In the genomic region with DNA sequence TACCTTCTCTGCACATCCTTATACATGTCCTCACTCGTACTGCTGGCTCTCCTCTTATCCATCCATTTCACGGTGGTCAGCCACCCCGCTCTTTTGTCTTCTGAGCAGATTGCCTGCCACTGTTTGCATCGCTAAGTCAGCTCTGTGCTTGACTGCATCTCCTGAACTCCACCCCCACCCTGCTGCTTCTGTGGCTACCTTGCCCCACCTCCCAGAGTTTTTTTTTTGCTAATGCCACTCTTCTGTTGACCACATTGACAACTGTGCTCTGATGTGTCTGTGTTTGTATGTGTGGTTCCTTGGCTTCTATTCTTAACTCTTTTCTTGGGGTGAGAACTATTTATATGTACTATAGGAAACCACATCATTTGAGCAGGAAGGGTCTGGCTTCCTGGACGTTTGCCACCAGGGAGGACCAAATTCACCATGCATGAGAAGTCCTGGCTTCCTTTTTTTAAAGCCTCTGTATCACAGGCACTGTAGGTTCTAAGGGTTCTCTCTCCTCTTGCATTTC, we compare ENCODE assay signal across 7 cellular contexts. TPM values are rescaled to one million over a fixed set of nuclear protein-coding genes. Genes with fewer than 3 reads are reported as not detected.
DNase-seq lines count a peak whose midpoint lies in the region; ATAC-seq, FAIRE-seq and TF ChIP-seq lines count a peak whose summit lies in the region.

No MANE protein-coding gene starts in this region.

- H4K20me1 ChIP-seq in Loucy (ENCODE audit: insufficient read depth, low read length, poor library complexity, severe bottlenecking) (no peaks in the 10 kb centered on the region), endothelial cell of umbilical vein (replicated peaks; ENCODE audit: control insufficient read depth, extremely low read depth, insufficient read depth, low read length) (no peaks in the 10 kb centered on the region), GM23248 (ENCODE audit: insufficient read depth) (no peaks in the 10 kb centered on the region)

- intact Hi-C loops in endothelial cell of umbilical vein (cut with micrococcal nuclease), result loop anchor here (1.0 to 2.0 kb wide), 2 partner anchors 25 to 29 kb away; no protein-coding TSS in a partner anchor

- in situ Hi-C loops in GM23248 (cut with MboI), result no loop called here

- no peaks in the 10 kb centered on the region for H3K9me3 ChIP-seq in Loucy (ENCODE audit: insufficient read depth, low read depth, low read length)
- no peaks in the 10 kb centered on the region for H3K9me3 ChIP-seq in endothelial cell of umbilical vein (replicated peaks; ENCODE audit: control insufficient read depth, insufficient read depth, low read length)
- H3K9me3 ChIP-seq in GM23248 (ENCODE audit: low read depth), result no peaks in the 10 kb centered on the region

- no peak for TF ChIP-seq POLR2A in endothelial cell of umbilical vein (IDR thresholded peaks at IDR 0.05; ENCODE audit: low read depth, low read length)

- H3K9ac ChIP-seq in Loucy (ENCODE audit: low read depth, low read length, poor library complexity, severe bottlenecking), result peak overlapping the region; percentile 93
- peak overlapping the region; percentile 48 for H3K9ac ChIP-seq in endothelial cell of umbilical vein (replicated peaks; ENCODE audit: extremely low read depth, insufficient read depth, low read length)
- H3K9ac ChIP-seq in GM23248, result no peak overlapping the region

- TF ChIP-seq CTCF in Loucy (conservative IDR thresholded peaks at IDR 0.05; ENCODE audit: low read length) (no peak), endothelial cell of umbilical vein (IDR thresholded peaks at IDR 0.05; ENCODE audit: extremely low read depth in 1 of 2, insufficient read depth in 1 of 2, low read depth in 1 of 2, low read length in 2 of 2) (no peak)

- H3K4me1 ChIP-seq in Loucy (ENCODE audit: insufficient read depth, low read length, poor library complexity, severe bottlenecking), result peaks cover 73% of the 10 kb centered on the region
- H3K4me1 ChIP-seq in endothelial cell of umbilical vein (ENCODE audit: control insufficient read depth, extremely low read depth, insufficient read depth, low read length), result peaks cover 15% of the 10 kb centered on the region
- no peaks in the 10 kb centered on the region for H3K4me1 ChIP-seq in GM23248 (ENCODE audit: insufficient read depth)

- H3K79me2 ChIP-seq in Loucy (ENCODE audit: insufficient read depth, low read length) (no peaks in the 10 kb centered on the region), endothelial cell of umbilical vein (ENCODE audit: control insufficient read depth, insufficient read depth, low read length) (no peaks in the 10 kb centered on the region), GM23248 (ENCODE audit: insufficient read depth) (no peaks in the 10 kb centered on the region)

- H3K9me2 ChIP-seq in Loucy (replicated peaks; ENCODE audit: low read depth, low read length) (no peaks in the 10 kb centered on the region), GM23248 (ENCODE audit: insufficient read depth) (no peaks in the 10 kb centered on the region)

- H3K27ac ChIP-seq in endothelial cell of umbilical vein (ENCODE audit: insufficient read depth, low read depth, low read length) (peak overlapping the region; percentile 64), GM23248 (no peak overlapping the region)

- H3K4me3 ChIP-seq in Loucy (ENCODE audit: low read length, poor library complexity, severe bottlenecking), result peak overlapping the region; percentile 73
- peak overlapping the region in 1 of 3 experiments; percentile 15 for H3K4me3 ChIP-seq in endothelial cell of umbilical vein (replicated peaks in 1 of 3; ENCODE audit: insufficient read depth in 1 of 3, low read depth in 1 of 3, low read length in 3 of 3)
- H3K4me3 ChIP-seq in GM23248, result no peak overlapping the region

- dilution Hi-C loops in endothelial cell of umbilical vein (cut with MboI; ENCODE audit: extremely low pct_ligation_motif_present, low sequenced_read_pairs), result no loop called here

- POLR2A ChIA-PET in endothelial cell of umbilical vein (lab: Charles Lee), result no interaction called here

- no peaks in the 10 kb centered on the region for H3K36me3 ChIP-seq in Loucy (ENCODE audit: insufficient read depth, low read length)
- H3K36me3 ChIP-seq in endothelial cell of umbilical vein (ENCODE audit: control insufficient read depth in 2 of 2, extremely low read depth in 1 of 2, insufficient read depth in 2 of 2, low read length in 2 of 2), result no peaks in the 10 kb centered on the region
- H3K36me3 ChIP-seq in GM23248 (ENCODE audit: low read depth), result no peaks in the 10 kb centered on the region

- H2AFZ ChIP-seq in Loucy (ENCODE audit: low read length), result peak overlapping the region; percentile 68; the same call in 1 of the 2 replicates
- peak overlapping the region; percentile 20 for H2AFZ ChIP-seq in endothelial cell of umbilical vein (ENCODE audit: low read depth, low read length)
- H2AFZ ChIP-seq in GM23248, result no peak overlapping the region

- H3F3A ChIP-seq in Loucy (ENCODE audit: low read depth) (peaks cover 9% of the 10 kb centered on the region), GM23248 (ENCODE audit: insufficient read depth) (no peaks in the 10 kb centered on the region)

- H3K4me2 ChIP-seq in Loucy (ENCODE audit: low read depth, low read length, poor library complexity, severe bottlenecking), result peak overlapping the region; percentile 83
- peak overlapping the region; percentile 49 for H3K4me2 ChIP-seq in endothelial cell of umbilical vein (ENCODE audit: insufficient read depth, low read length)
- no peak overlapping the region for H3K4me2 ChIP-seq in GM23248 (ENCODE audit: unreplicated experiment)

- 59 to 65% methylated on average over 5 of the region's 5 CpGs for WGBS in GM23248 (ENCODE audit: low coverage in 1 of 2, low lambda C conversion rate in 2 of 2, missing lambda C conversion rate in 2 of 2), 2 experiments

- peak; percentile 73 for ATAC-seq in GM18861 (IDR thresholded peaks at IDR 0.05; ENCODE audit: unreplicated experiment)

- DNase-seq in H4 (ENCODE audit: low spot score) (peak; percentile 19), endothelial cell of umbilical vein (ENCODE audit: low read depth, low spot score) (peak; percentile 88), NCI-H2171 treated with DMSO at 0.1 percent for 48 hours (lab: John Stamatoyannopoulos, UW) (no peak), GM23248 (no peak), OCI-M2 (lab: John Stamatoyannopoulos, UW; ENCODE audit: unreplicated experiment) (no peak)

- CTCF ChIA-PET in endothelial cell of umbilical vein (lab: Charles Lee), result interaction anchor here (0.9 to 3.4 kb wide), 4 partner anchors 10 to 125 kb away, joined by 4 to 12 read pairs (median 6); a partner anchor contains a TSS

- no peaks in the 10 kb centered on the region for H3K9me1 ChIP-seq in endothelial cell of umbilical vein (replicated peaks; ENCODE audit: control insufficient read depth, extremely low read depth, insufficient read depth, low read length)

- BruUV-seq in endothelial cell of umbilical vein (replicated peaks; lab: Mats Ljungman, UMichigan), result no TSS peak

- peak; percentile 91 for FAIRE-seq in endothelial cell of umbilical vein (lab: Jason Lieb, UNC)

- H3K27me3 ChIP-seq in Loucy (ENCODE audit: insufficient read depth, low read length, poor library complexity, severe bottlenecking) (no peaks in the 10 kb centered on the region), endothelial cell of umbilical vein (ENCODE audit: control insufficient read depth in 2 of 2, insufficient read depth in 2 of 2, low read length in 2 of 2) (no peaks in the 10 kb centered on the region), GM23248 (replicated peaks; ENCODE audit: insufficient read depth) (peaks cover 32% of the 10 kb centered on the region)

TF ChIP-seq in endothelial cell of umbilical vein, 7 proteins besides CTCF, POLR2A, EP300 and RAD21:
- TF ChIP-seq JUN (IDR thresholded peaks at IDR 0.05; ENCODE audit: borderline replicate concordance, insufficient read depth, insufficient read length, low read depth) (peak; percentile 62), FOS (IDR thresholded peaks at IDR 0.05; ENCODE audit: borderline replicate concordance, insufficient read depth, low read length) (no peak), GATA2 (IDR thresholded peaks at IDR 0.05; ENCODE audit: insufficient read depth, insufficient read length, low read depth, low read length) (no peak), POLR2AphosphoS5 (IDR thresholded peaks at IDR 0.05; ENCODE audit: insufficient read depth, low read depth, low read length) (no peak)

RNA-seq across cellular contexts. Expression of a gene that starts 12.8 kb away (rescaled TPM):
- 6.7 and 8.1 TPM in 2 replicates for total RNA-seq in H4 (2014; rRNA removed; shearing (Covaris generic))
- 65.5 and 88.5 TPM in 2 replicates for total RNA-seq in endothelial cell of umbilical vein
- polyA plus RNA-seq in endothelial cell of umbilical vein, result 41.7 and 48.3 TPM in 2 replicates
- polyA plus RNA-seq in endothelial cell of umbilical vein (2011; cell fraction: cytosol; rRNA removed), result 37.8 and 43.6 TPM in 2 replicates
- 167 and 171 TPM in 2 replicates for polyA plus RNA-seq in endothelial cell of umbilical vein (2011; cell fraction: nucleus; rRNA removed)
- polyA plus RNA-seq in endothelial cell of umbilical vein (2012), result 22.8 and 28.8 TPM in 2 replicates
- polyA minus RNA-seq in endothelial cell of umbilical vein, result 114 and 120 TPM in 2 replicates
- polyA minus RNA-seq in endothelial cell of umbilical vein (2011; cell fraction: cytosol; rRNA and poly(A)+ RNA removed), result 4.7 TPM
- 329 and 332 TPM in 2 replicates for polyA minus RNA-seq in endothelial cell of umbilical vein (2011; cell fraction: nucleus; rRNA and poly(A)+ RNA removed)
- total RNA-seq in GM23248 (2014; rRNA removed; shearing (Covaris generic)), result 8.1 and 13.3 TPM in 2 replicates
- 6.3 and 7.2 TPM in 2 replicates for polyA plus RNA-seq in GM23248 (2016; fragmentation: Nextera tagmentation; extraction: Ambion mirVana)

Comparison
In these comparisons a context has a peak if more than half of its experiments do, and no peak if none do; other contexts are left out.
1. DNase-seq: peak in H4 (single experiment) and endothelial cell of umbilical vein (single experiment); none in NCI-H2171 treated with DMSO at 0.1 percent for 48 hours (single experiment), GM23248 (single experiment) and OCI-M2 (single experiment).